ENCODE assay signal across 9 cellular contexts in the genomic region with DNA sequence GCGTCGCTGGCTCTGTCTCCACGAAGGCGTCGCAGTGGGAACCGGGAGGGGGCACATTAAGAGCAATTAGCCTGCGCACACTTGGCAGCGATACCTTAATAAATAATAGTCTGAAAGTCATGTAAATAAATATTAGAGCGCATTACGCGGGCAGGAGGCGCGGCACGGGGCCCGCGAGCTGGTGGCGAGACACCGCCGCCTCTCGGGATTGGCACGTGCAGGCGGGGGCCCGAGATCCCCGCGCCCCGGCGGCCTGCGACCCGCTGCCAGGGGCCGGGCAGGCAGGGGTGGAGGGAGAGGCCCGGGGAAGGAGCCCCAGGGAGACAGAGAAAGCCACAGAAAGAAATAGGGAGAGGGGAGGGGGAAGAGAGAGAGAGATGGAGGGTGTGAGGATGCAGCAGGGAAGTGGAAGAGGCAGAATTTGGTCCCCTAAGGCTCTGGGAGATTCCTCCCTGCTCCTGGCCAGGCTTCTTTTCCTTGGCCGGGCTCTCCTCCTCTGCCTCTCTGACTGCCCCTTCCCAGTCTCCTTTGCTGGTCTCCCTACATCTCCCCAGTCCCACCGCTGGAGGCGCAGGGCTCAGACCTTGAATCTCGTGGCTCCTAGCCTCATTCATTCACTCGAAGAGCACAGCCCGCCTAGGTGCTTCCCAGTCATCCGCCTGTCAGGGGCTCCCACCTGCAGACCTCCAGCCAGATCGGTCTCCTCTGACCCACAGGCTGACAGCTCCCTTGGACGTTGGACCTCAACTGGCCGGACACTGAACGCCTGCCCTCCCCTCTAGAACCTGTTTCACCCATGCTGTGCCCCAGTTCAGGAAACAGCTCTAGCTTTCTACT.
A peak's percentile ranks its signal among the peaks of the same experiment; 100 is the strongest.
DNase-seq lines count a peak whose midpoint lies in the region; ATAC-seq, FAIRE-seq and TF ChIP-seq lines count a peak whose summit lies in the region.
"Had no signal": no experiment of that assay in that cellular context is flagged by ENCODE, and none has a peak within 500 bp of the region (broad histone marks: within the 10 kb centered on the region; RNA-seq: fewer than 3 reads in every experiment).

No MANE protein-coding gene starts in this region.

- H3K27ac ChIP-seq in endothelial cell of umbilical vein (ENCODE audit: insufficient read depth, low read depth, low read length) (no peak overlapping the region), uterus (no peak overlapping the region)
- H3K27ac ChIP-seq: SK-N-MC had no signal

- TF ChIP-seq POLR2A in endothelial cell of umbilical vein (IDR thresholded peaks at IDR 0.05; ENCODE audit: low read depth, low read length), result no peak
- TF ChIP-seq POLR2A in uterus (IDR thresholded peaks at IDR 0.05), result no peak

- H3K4me1 ChIP-seq in endothelial cell of umbilical vein (ENCODE audit: control insufficient read depth, extremely low read depth, insufficient read depth, low read length) (no peaks in the 10 kb centered on the region), uterus (peaks cover 0 to 10% of the 10 kb centered on the region in 2 donors)

- no peak overlapping the region for H3K4me2 ChIP-seq in endothelial cell of umbilical vein (ENCODE audit: insufficient read depth, low read length)

- no peaks in the 10 kb centered on the region for H3K9me1 ChIP-seq in endothelial cell of umbilical vein (replicated peaks; ENCODE audit: control insufficient read depth, extremely low read depth, insufficient read depth, low read length)

- H4K20me1 ChIP-seq in endothelial cell of umbilical vein (replicated peaks; ENCODE audit: control insufficient read depth, extremely low read depth, insufficient read depth, low read length), result peaks cover 3% of the 10 kb centered on the region

- H3K79me2 ChIP-seq in endothelial cell of umbilical vein (ENCODE audit: control insufficient read depth, insufficient read depth, low read length), result no peaks in the 10 kb centered on the region

- no TSS peak for BruUV-seq in endothelial cell of umbilical vein (replicated peaks; lab: Mats Ljungman, UMichigan)

- no peak overlapping the region for H3K9ac ChIP-seq in endothelial cell of umbilical vein (replicated peaks; ENCODE audit: extremely low read depth, insufficient read depth, low read length)

- H3K9me3 ChIP-seq in endothelial cell of umbilical vein (replicated peaks; ENCODE audit: control insufficient read depth, insufficient read depth, low read length) (no peaks in the 10 kb centered on the region), uterus (no peaks in the 10 kb centered on the region)

- intact Hi-C loops in endothelial cell of umbilical vein (cut with micrococcal nuclease), result no loop called here
- intact Hi-C loops in uterus (cut with DNase I; ENCODE audit: low total_unique reads), result no loop called here

- no peaks in the 10 kb centered on the region for H3K36me3 ChIP-seq in endothelial cell of umbilical vein (ENCODE audit: control insufficient read depth in 2 of 2, extremely low read depth in 1 of 2, insufficient read depth in 2 of 2, low read length in 2 of 2)
- H3K36me3 ChIP-seq in uterus, result no peaks in the 10 kb centered on the region

- TF ChIP-seq CTCF in GM12865 (IDR thresholded peaks at IDR 0.05; ENCODE audit: insufficient read depth, low read depth, low read length, missing control alignments) (peak; percentile 36), endothelial cell of umbilical vein (IDR thresholded peaks at IDR 0.05; ENCODE audit: extremely low read depth in 1 of 2, insufficient read depth in 1 of 2, low read depth in 1 of 2, low read length in 2 of 2) (peak; percentile 48 to 64), uterus (IDR thresholded peaks at IDR 0.05) (peak in 2 of 4 experiments; percentile 29 to 31)

- POLR2A ChIA-PET in endothelial cell of umbilical vein (lab: Charles Lee), result no interaction called here

- H3K27me3 ChIP-seq in endothelial cell of umbilical vein (ENCODE audit: control insufficient read depth in 2 of 2, insufficient read depth in 2 of 2, low read length in 2 of 2), result peaks cover 30 to 34% of the 10 kb centered on the region in 2 experiments
- peaks cover 0 to 14% of the 10 kb centered on the region in 2 donors for H3K27me3 ChIP-seq in uterus

- H3K4me3 ChIP-seq in GM12865 (ENCODE audit: low read depth, low read length), result no peak overlapping the region
- H3K4me3 ChIP-seq in endothelial cell of umbilical vein (replicated peaks in 1 of 3; ENCODE audit: insufficient read depth in 1 of 3, low read depth in 1 of 3, low read length in 3 of 3), result no peak overlapping the region
- no peak overlapping the region for H3K4me3 ChIP-seq in uterus
- H3K4me3 ChIP-seq: SK-N-MC had no signal

- peak; percentile 15 for FAIRE-seq in endothelial cell of umbilical vein (lab: Jason Lieb, UNC)

- no peak overlapping the region for H2AFZ ChIP-seq in endothelial cell of umbilical vein (ENCODE audit: low read depth, low read length)

- DNase-seq in GM12865 (ENCODE audit: low read depth) (no peak), NCI-H460 (ENCODE audit: extremely low read depth, low read depth) (peak; percentile 38), endothelial cell of umbilical vein (ENCODE audit: low read depth, low spot score) (peak; percentile 18), midbrain (lab: John Stamatoyannopoulos, UW) (peak; percentile 13), NOMO-1 (lab: John Stamatoyannopoulos, UW; ENCODE audit: unreplicated experiment in 2 of 2) (no peak), uterus (no peak)

- ATAC-seq in HG03159 (IDR thresholded peaks at IDR 0.05; ENCODE audit: unreplicated experiment), result no peak
- no peak for ATAC-seq in GM19328 (IDR thresholded peaks at IDR 0.05; ENCODE audit: unreplicated experiment)

- dilution Hi-C loops in endothelial cell of umbilical vein (cut with MboI; ENCODE audit: extremely low pct_ligation_motif_present, low sequenced_read_pairs), result no loop called here

- CTCF ChIA-PET in endothelial cell of umbilical vein (lab: Charles Lee), result interaction anchor here (0.7 kb wide), 1 partner anchor 67 kb away, joined by 3 read pairs; no protein-coding TSS in a partner anchor

TF ChIP-seq in endothelial cell of umbilical vein, 7 proteins besides CTCF, POLR2A, EP300 and RAD21:
- TF ChIP-seq EZH2 (IDR thresholded peaks at IDR 0.05; ENCODE audit: borderline replicate concordance, low read depth, low read length, severe bottlenecking), result peak; percentile 64
- TF ChIP-seq FOS (IDR thresholded peaks at IDR 0.05; ENCODE audit: borderline replicate concordance, insufficient read depth, low read length), result no peak
- TF ChIP-seq JUN (IDR thresholded peaks at IDR 0.05; ENCODE audit: borderline replicate concordance, insufficient read depth, insufficient read length, low read depth), result no peak
- no peak for TF ChIP-seq POLR2AphosphoS5 (IDR thresholded peaks at IDR 0.05; ENCODE audit: insufficient read depth, low read depth, low read length)
- no peak for TF ChIP-seq GATA2 (IDR thresholded peaks at IDR 0.05; ENCODE audit: insufficient read depth, insufficient read length, low read depth, low read length)
- TF ChIP-seq MAX (IDR thresholded peaks at IDR 0.05; ENCODE audit: insufficient read depth, insufficient read length), result no peak
- no peak for TF ChIP-seq MYC (IDR thresholded peaks at IDR 0.05; ENCODE audit: low read depth, low read length)

Comparison
In these comparisons a context has a peak if more than half of its experiments do, and no peak if none do; other contexts are left out.
1. DNase-seq: peak in NCI-H460 (single experiment), endothelial cell of umbilical vein (single experiment) and midbrain (single experiment); none in GM12865 (single experiment), NOMO-1 (0 of 2) and uterus (0 of 2).